Comparison of ENCODE assay signal across 8 cellular contexts in genomic region chr21:41956926-41957729, GRCh38. TPM values are rescaled to one million over a fixed set of nuclear protein-coding genes. Genes with fewer than 3 reads are reported as not detected.
DNase-seq lines count a peak whose midpoint lies in the region; ATAC-seq and TF ChIP-seq lines count a peak whose summit lies in the region.

No MANE protein-coding gene starts in this region.

- H4K20me1 ChIP-seq in BLaER1 (0 out of 2 replicates have a peak, but pooled peaks cover 7% of the 10 kb centered on the region), osteoblast (ENCODE audit: insufficient read depth, low read length) (no peaks in the 10 kb centered on the region)

- intact Hi-C loops in MCF 10A (cut with micrococcal nuclease) = no loop called here

- no TSS peak for BruUV-seq in MCF 10A (replicated peaks; lab: Mats Ljungman, UMichigan)

- no peaks in the 10 kb centered on the region for H3K36me3 ChIP-seq in BLaER1
- H3K36me3 ChIP-seq in osteoblast (ENCODE audit: insufficient read depth, low read length) = no peaks in the 10 kb centered on the region

- no peaks in the 10 kb centered on the region for H3K36me3 Mint-ChIP-seq in MCF 10A (ENCODE audit: insufficient read depth, unreplicated experiment)

- H3K9me3 ChIP-seq in BLaER1 (no peaks in the 10 kb centered on the region), osteoblast (ENCODE audit: low read depth, low read length) (no peaks in the 10 kb centered on the region)

- H3K27me3 Mint-ChIP-seq in MCF 10A (ENCODE audit: insufficient read depth, unreplicated experiment) = no peaks in the 10 kb centered on the region

- ATAC-seq in HG03520 (IDR thresholded peaks at IDR 0.05; ENCODE audit: unreplicated experiment) (no peak), HG03135 (IDR thresholded peaks at IDR 0.05; ENCODE audit: unreplicated experiment) (no peak)

- peak; percentile 77 for DNase-seq in LHCN-M2 (ENCODE audit: low read depth)
- DNase-seq in MCF 10A (ENCODE audit: unreplicated experiment) = peak; percentile 69
- peak; percentile 96 for DNase-seq in osteoblast (ENCODE audit: insufficient read length, low spot score, missing footprints)
- DNase-seq in GM20000 (ENCODE audit: low spot score) = no peak
- no peak for DNase-seq in cerebellar cortex (ENCODE audit: low spot score)

- peak overlapping the region; percentile 40 for H2AFZ ChIP-seq in osteoblast (ENCODE audit: low read length)

- H3K4me1 Mint-ChIP-seq in MCF 10A (ENCODE audit: insufficient read depth, unreplicated experiment) = peaks cover 23% of the 10 kb centered on the region

- TF ChIP-seq CTCF in MCF 10A (IDR thresholded peaks at IDR 0.05; ENCODE audit: unreplicated experiment) (no peak), osteoblast (IDR thresholded peaks at IDR 0.05; ENCODE audit: extremely low read depth, low read depth, low read length) (no peak), GM20000 (IDR thresholded peaks at IDR 0.05; ENCODE audit: extremely low read depth, missing control alignments) (no peak)

- 0 out of 2 replicates have a peak overlapping the region, but pooled peaks have one; percentile 40 for H3K27ac ChIP-seq in BLaER1
- peak overlapping the region; percentile 91 for H3K27ac ChIP-seq in osteoblast (ENCODE audit: low read depth, low read length)

- H3K27me3 ChIP-seq in BLaER1 = no peaks in the 10 kb centered on the region
- H3K27me3 ChIP-seq in osteoblast (ENCODE audit: insufficient read depth, low read length) = no peaks in the 10 kb centered on the region

- H3K4me1 ChIP-seq in BLaER1 = peaks cover 72% of the 10 kb centered on the region
- peaks cover 48% of the 10 kb centered on the region for H3K4me1 ChIP-seq in osteoblast (ENCODE audit: insufficient read depth, low read length)

- CTCF ChIA-PET in MCF 10A (lab: Yijun Ruan, JAX) = interaction anchor here (0.8 to 1.4 kb wide), 4 partner anchors 16 to 151 kb away, joined by 3 to 6 read pairs (median 4); no protein-coding TSS in a partner anchor

- H3K9me3 Mint-ChIP-seq in MCF 10A (ENCODE audit: unreplicated experiment) = no peaks in the 10 kb centered on the region

- peaks cover 12% of the 10 kb centered on the region for H3K79me2 ChIP-seq in osteoblast (ENCODE audit: insufficient read depth, low read length)

- H3K4me2 ChIP-seq in BLaER1 = peak overlapping the region; percentile 99
- H3K4me2 ChIP-seq in osteoblast (ENCODE audit: insufficient read depth, low read length) = peak overlapping the region; percentile 46

- H3K4me3 Mint-ChIP-seq in MCF 10A (ENCODE audit: unreplicated experiment) = no peak overlapping the region

- H3K4me3 ChIP-seq in BLaER1 = no peak overlapping the region
- H3K4me3 ChIP-seq in osteoblast (ENCODE audit: insufficient read depth, low read length) = no peak overlapping the region

- H3K27ac Mint-ChIP-seq in MCF 10A (ENCODE audit: low read depth, unreplicated experiment) = peak overlapping the region; percentile 25

- POLR2A ChIA-PET in MCF 10A (lab: Yijun Ruan, JAX) = interaction anchor here (0.6 to 3.0 kb wide), 12 partner anchors 10 to 176 kb away, joined by 3 to 9 read pairs (median 4); partner anchors contain the start of genes PRDM15 and ZBTB21

- H3K9ac ChIP-seq in BLaER1 = no peak overlapping the region

RNA-seq across cellular contexts. Expression of gene C2CD2, which starts 3.3 kb away (rescaled TPM):
- total RNA-seq in LHCN-M2 (2014; rRNA removed) = 13.5 and 22.2 TPM in 2 replicates
- polyA plus RNA-seq in LHCN-M2 (2012) = 10.0 TPM
- total RNA-seq in MCF 10A (2022) = 25.0 and 25.1 TPM in 2 replicates
- total RNA-seq in osteoblast = 33.9 and 40.9 TPM in 2 replicates

RNA-seq across cellular contexts. Expression of gene ZBTB21, which starts 53.0 kb away (rescaled TPM):
- total RNA-seq in LHCN-M2 (2014; rRNA removed) = 7.4 and 8.3 TPM in 2 replicates
- 2.4 TPM for polyA plus RNA-seq in LHCN-M2 (2012)
- 21.5 and 27.3 TPM in 2 replicates for total RNA-seq in MCF 10A (2022)
- 12.7 and 13.8 TPM in 2 replicates for total RNA-seq in osteoblast

Comparison
In these comparisons a context has a peak if more than half of its experiments do, and no peak if none do; other contexts are left out.
1. DNase-seq: peak in LHCN-M2 (single experiment), MCF 10A (single experiment) and osteoblast (single experiment); none in GM20000 (single experiment) and cerebellar cortex (single experiment).